8 cellular contexts compared by ENCODE assay signal in the genomic region with DNA sequence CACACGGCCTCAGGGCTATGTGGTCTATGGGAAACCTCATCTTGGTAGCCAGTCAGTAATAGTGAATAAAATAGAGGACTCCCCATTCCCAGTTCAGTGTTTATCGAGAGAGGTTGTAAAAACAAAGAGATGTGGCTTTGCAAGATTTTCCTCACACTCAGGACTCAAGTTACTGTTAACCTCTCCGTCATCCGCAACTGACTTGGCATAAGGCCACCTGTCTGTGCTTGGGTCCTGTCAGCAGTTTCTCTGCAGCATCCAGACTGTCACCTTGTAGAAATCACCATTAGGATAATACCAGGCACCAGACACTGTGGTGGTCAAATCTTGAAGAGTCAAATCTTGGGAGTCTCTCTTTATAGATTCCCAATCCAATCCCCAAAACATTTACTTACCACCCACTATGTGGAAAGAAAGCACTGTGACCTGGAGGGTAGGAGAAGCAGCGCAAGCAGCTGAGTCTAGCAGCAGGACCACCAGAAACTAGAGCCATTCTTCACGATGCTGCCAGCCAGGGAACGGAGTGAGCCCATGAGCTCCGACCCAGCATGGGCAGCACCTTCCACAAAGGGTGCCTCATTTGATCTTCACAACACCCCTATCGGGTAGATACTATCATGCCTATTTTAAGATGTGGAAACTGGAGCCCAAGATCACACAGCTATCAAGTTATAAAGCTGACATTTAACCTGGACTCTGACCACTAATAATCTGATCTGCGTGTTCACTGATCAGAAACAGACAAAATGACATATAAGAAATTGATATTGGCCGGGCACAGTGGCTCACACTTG.
DNase-seq lines count a peak whose midpoint lies in the region; ATAC-seq lines count a peak whose summit lies in the region.

No MANE protein-coding gene starts in this region.

- peak; percentile 8 for ATAC-seq in HG02610 (IDR thresholded peaks at IDR 0.05; ENCODE audit: unreplicated experiment)
- ATAC-seq in GM19397 (IDR thresholded peaks at IDR 0.05; ENCODE audit: unreplicated experiment), result no peak

- in situ Hi-C loops in ACHN (cut with HindIII; ENCODE audit: low pct_ligation_motif_present, low pct_unique_long_range_greater_than_20kb, low sequenced_read_pairs), result no loop called here

- DNase-seq in DMS 273 (lab: John Stamatoyannopoulos, UW; ENCODE audit: unreplicated experiment) (peak; percentile 63), DMS 273 treated with DMSO at 0.1 percent for 48 hours (lab: John Stamatoyannopoulos, UW) (no peak), NCI-H82 treated with DMSO at 0.1 percent for 48 hours (lab: John Stamatoyannopoulos, UW; ENCODE audit: unreplicated experiment) (peak; percentile 10), kidney glomerular epithelial cell (lab: John Stamatoyannopoulos, UW) (peak; percentile 7), ACHN (no peak)
- no peak for DNase-seq in activated CD4-positive, alpha-beta T cell treated with anti-CD3 and anti-CD28 coated beads, Interleukin-2, amount 50 U/mL, for 4 hours

Comparison
In these comparisons a context has a peak if more than half of its experiments do, and no peak if none do; other contexts are left out.
1. DNase-seq: peak in DMS 273 (single experiment), NCI-H82 treated with DMSO at 0.1 percent for 48 hours (single experiment) and kidney glomerular epithelial cell (single experiment); none in DMS 273 treated with DMSO at 0.1 percent for 48 hours (single experiment), ACHN (single experiment) and activated CD4-positive, alpha-beta T cell treated with anti-CD3 and anti-CD28 coated beads, Interleukin-2, amount 50 U/mL, for 4 hours (0 of 2).